Comparison of ENCODE assay signal across 10 cellular contexts in the genomic region with DNA sequence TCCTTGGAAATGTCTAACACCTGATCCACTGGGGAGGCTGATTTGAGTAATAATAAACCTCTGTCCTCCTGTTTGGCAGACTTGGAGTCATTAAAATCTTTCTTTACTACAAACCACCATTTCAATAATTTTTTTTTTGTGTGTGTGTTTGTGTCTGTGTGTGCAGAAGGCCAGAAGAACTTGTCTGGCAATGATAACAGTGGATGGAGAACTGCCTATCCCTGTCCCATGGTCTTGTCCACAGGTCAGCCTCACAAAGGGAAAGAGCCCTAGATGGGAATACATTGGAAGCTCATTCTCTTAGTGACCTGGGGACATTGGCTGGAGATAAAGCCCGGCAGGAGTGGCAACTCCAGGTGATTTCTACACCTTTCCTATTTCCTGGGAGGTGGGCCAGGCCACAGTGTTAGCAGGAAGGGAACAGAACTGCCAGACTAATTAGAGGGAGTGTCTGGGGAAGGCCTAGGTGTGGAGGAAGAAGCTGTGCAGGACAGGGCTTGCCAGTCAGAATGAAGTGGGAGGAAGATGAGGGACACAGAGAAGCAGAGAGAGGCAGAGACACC. TPM values are rescaled to one million over a fixed set of nuclear protein-coding genes. Genes with fewer than 3 reads are reported as not detected.
"Had no signal": no experiment of that assay in that cellular context is flagged by ENCODE, and none has a peak within 500 bp of the region (broad histone marks: within the 10 kb centered on the region; RNA-seq: fewer than 3 reads in every experiment).

No MANE protein-coding gene starts in this region.

RNA-seq across cellular contexts. Expression of gene PSG1, which starts 27.7 kb away (rescaled TPM):
- total RNA-seq: activated CD4-positive, alpha-beta T cell treated with anti-CD3 and anti-CD28 coated beads, Interleukin-2, amount 10 ng/mL, durations not matched to agents 7 days and 5 days; activated CD8-positive, alpha-beta T cell treated with anti-CD3 and anti-CD28 coated beads, Interleukin-2, amount 10 ng/mL, durations not matched to agents 7 days and 5 days; activated naive CD8-positive, alpha-beta T cell treated with anti-CD3 and anti-CD28 coated beads, Interleukin-2, amount 10 ng/mL, durations not matched to agents 7 days and 5 days; activated T-helper 2 cell treated with anti-CD3 and anti-CD28 coated beads, Interferon-gamma antibody, Interleukin-2, Interleukin-4, amounts not matched to agents 10 μg/mL and 5 μg/mL and 100 μg/mL, durations not matched to agents 14 hours and 24 hours and 36 hours; endodermal cell; left colon; lower lobe of right lung; progenitor cell of endocrine pancreas; smooth muscle cell; ureter had no signal
- polyA plus RNA-seq: smooth muscle cell had no signal
